In genomic region chr5:17229308-17229707, GRCh38 we compare ENCODE assay signal across 9 cellular contexts. TPM values are rescaled to one million over a fixed set of nuclear protein-coding genes. Genes with fewer than 3 reads are reported as not detected.
A peak's percentile ranks its signal among the peaks of the same experiment; 100 is the strongest.
DNase-seq lines count a peak whose midpoint lies in the region; ATAC-seq, FAIRE-seq and TF ChIP-seq lines count a peak whose summit lies in the region.
"Had no signal": no experiment of that assay in that cellular context is flagged by ENCODE, and none has a peak within 500 bp of the region (broad histone marks: within the 10 kb centered on the region; RNA-seq: fewer than 3 reads in every experiment).

No MANE protein-coding gene starts in this region.

- H3K27me3 ChIP-seq in OCI-LY1 (ENCODE audit: insufficient read depth, low read length) (no peaks in the 10 kb centered on the region), spleen (replicated peaks in 1 of 7) (no peaks in the 10 kb centered on the region)

- POLR2A ChIA-PET in HEK293T (lab: Yijun Ruan, JAX), result no interaction called here

- DNase-seq in spleen (no peak), NK-92 (lab: John Stamatoyannopoulos, UW; ENCODE audit: unreplicated experiment) (no peak), urothelium cell line (ENCODE audit: low spot score) (no peak), HEK293T (ENCODE audit: extremely low spot score) (no peak)
- DNase-seq: GOT3, NCI-H748 treated with DMSO at 0.1 percent for 48 hours had no signal

- 0 out of 2 replicates have a peak, but pooled peaks cover 2% of the 10 kb centered on the region for H4K20me1 ChIP-seq in OCI-LY1 (ENCODE audit: insufficient read depth, low read length)

- no peak for TF ChIP-seq POLR2A in spleen (IDR thresholded peaks at IDR 0.05)

- CTCF ChIA-PET in HEK293T (lab: Yijun Ruan, JAX), result interaction anchor here (1.8 kb wide), 1 partner anchor 13 kb away, joined by 5 read pairs; no protein-coding TSS in a partner anchor

- H3K4me3 ChIP-seq in OCI-LY1 (ENCODE audit: low read depth, low read length, poor library complexity, severe bottlenecking) (no peak overlapping the region), spleen (no peak overlapping the region)

- H3K4me2 ChIP-seq in OCI-LY1 (ENCODE audit: low read length), result no peak overlapping the region

- H3K9me3 ChIP-seq in OCI-LY1 (ENCODE audit: low read length) (no peaks in the 10 kb centered on the region), spleen (no peaks in the 10 kb centered on the region)

- ATAC-seq in GM19324 (IDR thresholded peaks at IDR 0.05; ENCODE audit: low FRiP score, unreplicated experiment), result peak; percentile 16
- ATAC-seq in HG02678 (IDR thresholded peaks at IDR 0.05; ENCODE audit: unreplicated experiment), result peak; percentile 35

- H3K36me3 ChIP-seq in OCI-LY1 (ENCODE audit: insufficient read depth, low read length), result peaks cover 76% of the 10 kb centered on the region
- peaks cover 0 to 28% (median 0%) of the 10 kb centered on the region in 6 donors for H3K36me3 ChIP-seq in spleen

- no peak for TF ChIP-seq CTCF in OCI-LY1 (IDR thresholded peaks at IDR 0.05; ENCODE audit: low read length)
- TF ChIP-seq CTCF in spleen (IDR thresholded peaks at IDR 0.05 in 8 of 11, conservative IDR thresholded peaks at IDR 0.05 in 3 of 11), result no peak

- H3K9ac ChIP-seq in OCI-LY1 (ENCODE audit: low read length), result no peak overlapping the region

- FAIRE-seq in urothelium cell line (lab: Jason Lieb, UNC), result no peak

- H3K9me2 ChIP-seq in OCI-LY1 (ENCODE audit: low read depth, low read length), result no peaks in the 10 kb centered on the region

- H3F3A ChIP-seq in OCI-LY1 (ENCODE audit: insufficient read depth, low read length), result no peaks in the 10 kb centered on the region

- peak overlapping the region; percentile 34 for H3K27ac ChIP-seq in OCI-LY1 (ENCODE audit: low read depth, low read length, poor library complexity, severe bottlenecking)
- H3K27ac ChIP-seq in spleen, result peak overlapping the region in 5 of 8 donors; percentile 7 to 66 (median 64)

- intact Hi-C loops in spleen (cut with DNase I; ENCODE audit: low total_unique reads), result no loop called here

- H3K4me1 ChIP-seq in OCI-LY1 (ENCODE audit: insufficient read depth, low read length, severe bottlenecking), result peaks cover 56% of the 10 kb centered on the region
- peaks cover 0 to 75% (median 31%) of the 10 kb centered on the region in 6 donors for H3K4me1 ChIP-seq in spleen

- H2AFZ ChIP-seq in OCI-LY1 (ENCODE audit: low read length), result no peak overlapping the region

- peaks cover 92% of the 10 kb centered on the region for H3K79me2 ChIP-seq in OCI-LY1 (ENCODE audit: insufficient read depth, low read length)

- 44 to 58% (median 52%) methylated on average over 4 of the region's 4 CpGs for WGBS in spleen, 5 donors

TF ChIP-seq in HEK293T, 16 proteins besides CTCF, POLR2A, EP300 and RAD21:
- TF ChIP-seq NFRKB (IDR thresholded peaks at IDR 0.05) (no peak), PKNOX1 (IDR thresholded peaks at IDR 0.05) (no peak), ZNF384 (IDR thresholded peaks at IDR 0.05) (no peak), CTBP1 (IDR thresholded peaks at IDR 0.05; ENCODE audit: borderline replicate concordance) (no peak), ARNT (IDR thresholded peaks at IDR 0.05) (no peak), ELF4 (IDR thresholded peaks at IDR 0.05) (no peak), FOXM1 (IDR thresholded peaks at IDR 0.05; ENCODE audit: borderline replicate concordance) (no peak), FOXA1 (IDR thresholded peaks at IDR 0.05) (no peak), SUZ12 (IDR thresholded peaks at IDR 0.05) (no peak), SP1 (IDR thresholded peaks at IDR 0.05) (no peak), BHLHE40 (IDR thresholded peaks at IDR 0.05; ENCODE audit: borderline replicate concordance) (no peak), LEF1 (IDR thresholded peaks at IDR 0.05; ENCODE audit: borderline replicate concordance) (no peak), FOXK2 (IDR thresholded peaks at IDR 0.05) (no peak)

RNA-seq across cellular contexts. Expression of gene BASP1, which starts 11.9 kb away (rescaled TPM):
- 100 to 1,000 TPM in 5 of 7 donors, 10 to 100 TPM in 2; 81.8 to 168 (median 114) TPM for total RNA-seq in spleen
- 10 to 100 TPM; 44.5 to 64.9 (median 51.1) TPM for polyA plus RNA-seq in spleen
